In genomic region chr6:170294813-170295518, GRCh38 we compare ENCODE assay signal across 8 cellular contexts. TPM values are rescaled to one million over a fixed set of nuclear protein-coding genes. Genes with fewer than 3 reads are reported as not detected.
DNase-seq lines count a peak whose midpoint lies in the region; ATAC-seq and TF ChIP-seq lines count a peak whose summit lies in the region.

No MANE protein-coding gene starts in this region.

- CTCF ChIA-PET in CD8-positive, alpha-beta T cell (lab: Charles Lee) = interaction anchor here (1.2 to 5.7 kb wide), 5 partner anchors 9 to 463 kb away, joined by 3 to 39 read pairs (median 13); no protein-coding TSS in a partner anchor

- H3K36me3 ChIP-seq in CD8-positive, alpha-beta T cell (ENCODE audit: insufficient read depth, low read length) = no peaks in the 10 kb centered on the region

- peaks cover 6% of the 10 kb centered on the region for H3K36me3 Mint-ChIP-seq in CD8-positive, alpha-beta T cell
- H3K36me3 Mint-ChIP-seq in nephron (ENCODE audit: low read depth) = no peaks in the 10 kb centered on the region

- POLR2A ChIA-PET in CD8-positive, alpha-beta T cell (lab: Charles Lee) = interaction anchor here (0.8 to 2.6 kb wide), 4 partner anchors 9 to 23 kb away, joined by 3 to 5 read pairs (median 4); no protein-coding TSS in a partner anchor

- H3K27me3 Mint-ChIP-seq in CD8-positive, alpha-beta T cell (ENCODE audit: low read depth) = peaks cover 39% of the 10 kb centered on the region
- H3K27me3 Mint-ChIP-seq in nephron (ENCODE audit: low read depth) = peaks cover 89% of the 10 kb centered on the region

- H3K9me3 ChIP-seq in CD8-positive, alpha-beta T cell (ENCODE audit: low read length) = no peaks in the 10 kb centered on the region

- peak overlapping the region; percentile 47 for H3K4me3 ChIP-seq in CD8-positive, alpha-beta T cell (ENCODE audit: low read depth, low read length)
- peak overlapping the region; percentile 49 for H3K4me3 ChIP-seq in choroid plexus epithelial cell (ENCODE audit: low read depth, low read length)

- peaks cover 40% of the 10 kb centered on the region for H3K4me1 Mint-ChIP-seq in CD8-positive, alpha-beta T cell (ENCODE audit: low read depth)
- H3K4me1 Mint-ChIP-seq in nephron = peaks cover 47% of the 10 kb centered on the region

- intact Hi-C loops in CD8-positive, alpha-beta T cell (cut with DNase I, micrococcal nuclease) = loop anchor here in 1 of 2 experiments (1.0 to 5.0 kb wide), 2 partner anchors 11 to 208 kb away; partner anchors contain the start of gene FAM120B

- H3K27me3 ChIP-seq in CD8-positive, alpha-beta T cell (ENCODE audit: insufficient read depth, low read length) = peaks cover 8% of the 10 kb centered on the region

- no peak for ATAC-seq in CD8-positive, alpha-beta T cell
- peak; percentile 2 for ATAC-seq in HG02759 (IDR thresholded peaks at IDR 0.05; ENCODE audit: unreplicated experiment)
- no peak for ATAC-seq in HG03108 (IDR thresholded peaks at IDR 0.05; ENCODE audit: unreplicated experiment)

- peak overlapping the region; percentile 77 for H3K4me3 Mint-ChIP-seq in CD8-positive, alpha-beta T cell
- H3K4me3 Mint-ChIP-seq in nephron = peak overlapping the region; percentile 72 to 93 (median 76)

- no peak overlapping the region for H3K27ac ChIP-seq in CD8-positive, alpha-beta T cell (ENCODE audit: low read depth, low read length)

- no peak for DNase-seq in CD8-positive, alpha-beta T cell
- no peak for DNase-seq in choroid plexus epithelial cell (ENCODE audit: low read depth)
- DNase-seq in AG08395 (ENCODE audit: low spot score) = no peak
- DNase-seq in KG1 (lab: John Stamatoyannopoulos, UW) = no peak
- DNase-seq in HK-2 (ENCODE audit: unreplicated experiment) = no peak

- H3K4me1 ChIP-seq in CD8-positive, alpha-beta T cell (ENCODE audit: insufficient read depth, low read length) = peaks cover 46% of the 10 kb centered on the region

- TF ChIP-seq CTCF in CD8-positive, alpha-beta T cell (IDR thresholded peaks at IDR 0.05) = no peak
- TF ChIP-seq CTCF in choroid plexus epithelial cell (conservative IDR thresholded peaks at IDR 0.05; ENCODE audit: low read depth, low read length) (no peak), nephron (IDR thresholded peaks at IDR 0.05; ENCODE audit: unreplicated experiment in 3 of 3) (no peak)

- H3K27ac Mint-ChIP-seq in CD8-positive, alpha-beta T cell = no peak overlapping the region
- H3K27ac Mint-ChIP-seq in nephron = no peak overlapping the region

- H3K9me3 Mint-ChIP-seq in CD8-positive, alpha-beta T cell = no peaks in the 10 kb centered on the region
- H3K9me3 Mint-ChIP-seq in nephron = peaks cover 4% of the 10 kb centered on the region

RNA-seq across cellular contexts. Expression of gene DLL1, which starts 4.1 kb away (rescaled TPM):
- total RNA-seq in CD8-positive, alpha-beta T cell = 10 to 100 TPM; 17.8 to 19.9 TPM

RNA-seq across cellular contexts. Expression of gene FAM120B, which starts 11.6 kb away (rescaled TPM):
- total RNA-seq in CD8-positive, alpha-beta T cell = 10 to 100 TPM; 24.0 to 25.3 TPM
